26 cellular contexts compared by ENCODE assay signal in the genomic region with DNA sequence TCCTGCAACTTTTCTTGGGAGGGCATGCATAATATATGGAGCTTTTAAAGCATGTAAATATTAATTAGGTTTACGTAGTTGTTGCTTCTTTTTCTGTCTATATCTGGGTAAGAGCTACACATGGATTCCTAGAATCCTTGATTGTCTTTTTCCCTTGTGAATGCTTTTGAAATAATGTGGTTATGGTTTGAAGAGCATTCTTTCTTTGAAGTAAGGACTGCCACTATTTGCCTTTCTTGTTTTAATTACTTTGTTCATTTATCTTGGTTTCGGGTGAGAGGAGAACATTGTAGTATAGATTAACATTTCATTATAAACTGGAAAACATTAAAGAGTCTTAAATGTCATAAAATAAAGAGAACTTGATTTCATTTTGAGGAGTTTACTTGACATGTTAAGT.
"Had no signal": no experiment of that assay in that cellular context is flagged by ENCODE, and none has a peak within 500 bp of the region (broad histone marks: within the 10 kb centered on the region; RNA-seq: fewer than 3 reads in every experiment).

No MANE protein-coding gene starts in this region.

- FAIRE-seq: keratinocyte had no signal

- H3K27ac Mint-ChIP-seq: naive thymus-derived CD4-positive, alpha-beta T cell; natural killer cell treated with Interleukin-12 subunit alpha and Interleukin-12 subunit beta and Interleukin-15 and Interleukin-18, amount 100 ng/mL, for 72 hours; progenitor cell of endocrine pancreas; stimulated activated naive B cell treated with anti-CD40 and anti-IgM and Interleukin-4, amounts not matched to agents 10 μg/mL and 1 μg/mL and 100 μg/mL, for 72 hours had no signal

- DNase-seq: hippocampal formation; kidney glomerular epithelial cell; left cardiac atrium; lower lobe of right lung; mammary epithelial cell; mesendoderm; midbrain; mucosa of descending colon; naive thymus-derived CD4-positive, alpha-beta T cell; ovary; retina; right cardiac atrium; stimulated activated CD4-positive, alpha-beta T cell treated with anti-CD3 and anti-CD28 coated beads, Interleukin-12 subunit alpha, Interleukin-12 subunit beta, amount 100 ng/mL, for 4 hours; stimulated activated CD4-positive, alpha-beta T cell treated with anti-CD3 and anti-CD28 coated beads, Interleukin-15, amount 100 ng/mL, for 24 hours; stimulated activated CD4-positive, alpha-beta T cell treated with anti-CD3 and anti-CD28 coated beads, Interleukin-2, amount 100 ng/mL, for 24 hours; stimulated activated CD4-positive, alpha-beta T cell treated with anti-CD3 and anti-CD28 coated beads, Interleukin-4, amount 100 ng/mL, for 1 hour; stimulated activated naive B cell treated with anti-CD40 and anti-IgM and Interleukin-4, amounts not matched to agents 10 μg/mL and 1 μg/mL and 100 μg/mL, for 72 hours; stimulated activated naive CD8-positive, alpha-beta T cell treated with anti-CD3 and anti-CD28 coated beads, Interleukin-15, Interleukin-2, amounts not matched to agents 100 U/mL and 50 U/mL, for 24 hours; stomach; testis; thyroid gland; transverse colon; upper lobe of left lung had no signal

- H3K4me3 Mint-ChIP-seq: naive thymus-derived CD4-positive, alpha-beta T cell; natural killer cell treated with Interleukin-12 subunit alpha and Interleukin-12 subunit beta and Interleukin-15 and Interleukin-18, amount 100 ng/mL, for 72 hours; stimulated activated naive B cell treated with anti-CD40 and anti-IgM and Interleukin-4, amounts not matched to agents 10 μg/mL and 1 μg/mL and 100 μg/mL, for 72 hours had no signal

- H3K36me3 Mint-ChIP-seq: naive thymus-derived CD4-positive, alpha-beta T cell; natural killer cell treated with Interleukin-12 subunit alpha and Interleukin-12 subunit beta and Interleukin-15 and Interleukin-18, amount 100 ng/mL, for 72 hours; stimulated activated naive B cell treated with anti-CD40 and anti-IgM and Interleukin-4, amounts not matched to agents 10 μg/mL and 1 μg/mL and 100 μg/mL, for 72 hours had no signal

- H3K4me1 Mint-ChIP-seq: naive thymus-derived CD4-positive, alpha-beta T cell; stimulated activated naive B cell treated with anti-CD40 and anti-IgM and Interleukin-4, amounts not matched to agents 10 μg/mL and 1 μg/mL and 100 μg/mL, for 72 hours had no signal

- H3K27me3 Mint-ChIP-seq: naive thymus-derived CD4-positive, alpha-beta T cell; natural killer cell treated with Interleukin-12 subunit alpha and Interleukin-12 subunit beta and Interleukin-15 and Interleukin-18, amount 100 ng/mL, for 72 hours; progenitor cell of endocrine pancreas; stimulated activated naive B cell treated with anti-CD40 and anti-IgM and Interleukin-4, amounts not matched to agents 10 μg/mL and 1 μg/mL and 100 μg/mL, for 72 hours had no signal
